8 cellular contexts compared by ENCODE assay signal in the genomic region with DNA sequence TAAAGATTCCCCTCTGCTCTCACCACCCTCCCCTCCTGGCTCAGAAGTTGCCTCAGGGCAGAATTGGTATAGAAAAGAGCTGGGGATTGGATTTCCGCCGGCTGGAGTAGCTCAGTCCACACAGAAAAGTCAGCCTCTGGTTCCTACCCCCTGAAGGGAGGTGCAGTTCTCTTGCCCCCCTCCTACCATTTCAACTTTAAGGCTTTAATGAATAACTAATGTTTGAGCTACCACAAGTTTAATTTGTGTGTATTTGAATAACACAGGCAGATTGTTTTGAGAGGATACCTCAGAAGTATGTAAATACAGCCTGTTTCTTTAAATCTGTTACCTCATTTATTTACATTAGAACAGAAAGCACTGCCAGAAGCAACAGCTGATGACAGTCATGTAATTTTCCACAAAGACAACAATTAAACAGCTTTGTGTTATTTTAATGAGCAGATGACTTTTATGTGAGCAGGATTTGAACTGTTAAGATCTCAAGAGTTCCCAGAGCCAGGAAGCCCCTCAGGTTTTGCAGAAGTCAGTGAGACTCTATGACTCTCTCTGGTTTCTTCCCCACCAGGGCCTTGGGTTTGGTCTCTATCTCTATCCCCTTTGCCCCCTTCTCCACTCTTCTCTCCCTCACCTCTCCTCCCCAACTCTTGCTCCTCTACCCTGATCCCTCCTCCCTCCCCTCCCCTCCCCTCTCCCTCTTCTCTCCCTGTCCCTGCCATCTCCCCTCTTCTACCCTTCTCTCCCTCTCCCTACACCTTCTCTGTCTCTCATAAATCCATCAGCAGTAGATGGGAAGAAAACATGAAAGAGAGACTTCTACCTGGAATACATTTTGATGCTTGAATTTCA. TPM values are rescaled to one million over a fixed set of nuclear protein-coding genes. Genes with fewer than 3 reads are reported as not detected.
DNase-seq lines count a peak whose midpoint lies in the region; ATAC-seq and TF ChIP-seq lines count a peak whose summit lies in the region.

No MANE protein-coding gene starts in this region.

- H3K4me3 ChIP-seq in astrocyte of the spinal cord (ENCODE audit: low read depth, low read length): no peak overlapping the region

- peak; percentile 43 for ATAC-seq in left lobe of liver
- no peak for ATAC-seq in HG03097 (IDR thresholded peaks at IDR 0.05; ENCODE audit: low FRiP score, unreplicated experiment)
- ATAC-seq in activated CD4-positive, CD25-positive, alpha-beta regulatory T cell treated with anti-CD3 and anti-CD28 coated beads, Interleukin-2, amount 50 U/mL, for 24 hours: no peak

- peak overlapping the region in 6 of 7 donors; percentile 68 to 89 (median 83) for H3K27ac Mint-ChIP-seq in CD14-positive monocyte

- no peaks in the 10 kb centered on the region for H3K9me3 Mint-ChIP-seq in CD14-positive monocyte

- peaks cover 87% of the 10 kb centered on the region for H3K4me1 Mint-ChIP-seq in CD14-positive monocyte

- intact Hi-C loops in CD14-positive monocyte (cut with micrococcal nuclease): no loop called here

- no peak for DNase-seq in CD14-positive monocyte (ENCODE audit: low spot score)
- DNase-seq in NCI-H1436 treated with DMSO at 0.1 percent for 48 hours (lab: John Stamatoyannopoulos, UW): peak; percentile 93
- peak; percentile 65 for DNase-seq in astrocyte of the spinal cord (ENCODE audit: low read depth, low spot score)
- DNase-seq in left lobe of liver (ENCODE audit: low spot score): no peak
- DNase-seq in DMS114 treated with DMSO at 0.1 percent for 48 hours (lab: John Stamatoyannopoulos, UW; ENCODE audit: unreplicated experiment): no peak
- DNase-seq in activated CD4-positive, CD25-positive, alpha-beta regulatory T cell treated with anti-CD3 and anti-CD28 coated beads, Interleukin-2, amount 50 U/mL, for 72 hours: no peak

- in situ Hi-C loops in astrocyte of the spinal cord (cut with HindIII; ENCODE audit: low sequenced_read_pairs): no loop called here

- TF ChIP-seq CTCF in CD14-positive monocyte (IDR thresholded peaks at IDR 0.05) (no peak), astrocyte of the spinal cord (IDR thresholded peaks at IDR 0.05; ENCODE audit: low read depth, low read length) (no peak)

- no peaks in the 10 kb centered on the region for H3K27me3 Mint-ChIP-seq in CD14-positive monocyte (ENCODE audit: low read depth in 3 of 3)

- H3K36me3 Mint-ChIP-seq in CD14-positive monocyte: peaks cover 24 to 26% of the 10 kb centered on the region in 2 donors

- H3K4me3 Mint-ChIP-seq in CD14-positive monocyte: no peak overlapping the region

RNA-seq across cellular contexts. Expression of a gene that starts 26.3 kb away (rescaled TPM):
- 10 to 100 TPM; 10.4 to 12.7 TPM for polyA plus RNA-seq in CD14-positive monocyte
- 7.4 TPM for total RNA-seq in left lobe of liver

Comparison
In these comparisons a context has a peak if more than half of its experiments do, and no peak if none do; other contexts are left out.
1. DNase-seq: peak in NCI-H1436 treated with DMSO at 0.1 percent for 48 hours (single experiment) and astrocyte of the spinal cord (single experiment); none in CD14-positive monocyte (single experiment), left lobe of liver (single experiment), DMS114 treated with DMSO at 0.1 percent for 48 hours (single experiment) and activated CD4-positive, CD25-positive, alpha-beta regulatory T cell treated with anti-CD3 and anti-CD28 coated beads, Interleukin-2, amount 50 U/mL, for 72 hours (single experiment).